ENCODE assay signal across 8 cellular contexts in the genomic region with DNA sequence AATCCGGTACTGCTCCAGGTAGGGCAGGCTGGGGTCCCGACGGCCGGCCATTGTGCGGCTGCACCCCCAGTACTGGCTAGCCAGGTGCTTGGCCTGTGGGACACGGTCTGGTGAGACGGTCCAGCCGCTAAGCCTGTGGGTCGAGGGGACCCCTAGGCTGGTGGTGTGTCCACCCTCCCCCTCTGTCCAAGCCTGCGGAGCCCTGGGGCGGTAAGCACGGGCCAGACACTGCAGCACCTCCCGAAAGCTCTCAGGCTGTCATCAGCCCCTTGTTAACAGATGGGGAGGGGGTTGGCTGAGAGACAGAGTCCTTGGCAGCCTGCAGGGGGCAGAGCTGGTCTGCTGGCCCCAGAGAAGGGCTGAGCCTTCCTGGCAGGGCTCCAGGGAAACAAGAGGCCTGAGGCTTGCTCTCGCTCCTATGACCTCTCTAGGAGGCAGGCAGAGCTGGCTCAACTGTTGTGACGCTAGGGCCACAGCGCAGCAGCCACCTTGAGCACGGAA. TPM values are rescaled to one million over a fixed set of nuclear protein-coding genes. Genes with fewer than 3 reads are reported as not detected.
DNase-seq lines count a peak whose midpoint lies in the region; ATAC-seq and TF ChIP-seq lines count a peak whose summit lies in the region.
"Had no signal": no experiment of that assay in that cellular context is flagged by ENCODE, and none has a peak within 500 bp of the region (broad histone marks: within the 10 kb centered on the region; RNA-seq: fewer than 3 reads in every experiment).

No MANE protein-coding gene starts in this region.

- H3K4me1 ChIP-seq in GM23338 (ENCODE audit: insufficient read depth) (no peaks in the 10 kb centered on the region), OCI-LY1 (ENCODE audit: insufficient read depth, low read length, severe bottlenecking) (peaks cover 9% of the 10 kb centered on the region)

- H3K27me3 ChIP-seq in GM23338 (ENCODE audit: insufficient read depth): no peaks in the 10 kb centered on the region
- no peaks in the 10 kb centered on the region for H3K27me3 ChIP-seq in OCI-LY1 (ENCODE audit: insufficient read depth, low read length)

- no peak overlapping the region for H3K4me3 ChIP-seq in GM23338
- H3K4me3 ChIP-seq in OCI-LY1 (ENCODE audit: low read depth, low read length, poor library complexity, severe bottlenecking): no peak overlapping the region

- no peaks in the 10 kb centered on the region for H3K9me3 Mint-ChIP-seq in GM23338
- H3K9me3 Mint-ChIP-seq: dendritic cell treated with granulocyte-macrophage colony-stimulating factor and Interleukin-4, amounts not matched to agents 40 ng/mL and 50 ng/mL, for 4 days had no signal

- H3K27me3 Mint-ChIP-seq in GM23338 (ENCODE audit: insufficient read depth, low read depth, poor library complexity): peaks cover 5% of the 10 kb centered on the region
- H3K27me3 Mint-ChIP-seq: dendritic cell treated with granulocyte-macrophage colony-stimulating factor and Interleukin-4, amounts not matched to agents 40 ng/mL and 50 ng/mL, for 4 days had no signal

- ATAC-seq in GM23338 (peak; percentile 85), sciatic nerve (peak; percentile 48), GM18502 (IDR thresholded peaks at IDR 0.05; ENCODE audit: poor library complexity, unreplicated experiment) (no peak)

- H3F3A ChIP-seq in GM23338 (replicated peaks; ENCODE audit: low read depth) (peaks cover 8% of the 10 kb centered on the region; the same call in 1 of the 2 replicates), OCI-LY1 (ENCODE audit: insufficient read depth, low read length) (no peaks in the 10 kb centered on the region; the same call in 1 of the 2 replicates)

- no peaks in the 10 kb centered on the region for H3K9me3 ChIP-seq in OCI-LY1 (ENCODE audit: low read length)

- peak; percentile 78 for DNase-seq in GM23338 (ENCODE audit: low spot score)
- DNase-seq in globus pallidus (ENCODE audit: low spot score): peak; percentile 37
- peak; percentile 81 for DNase-seq in sciatic nerve (ENCODE audit: low spot score)
- DNase-seq in AG08395 (ENCODE audit: low spot score): no peak
- DNase-seq in stimulated activated CD4-positive, alpha-beta T cell treated with anti-CD3 and anti-CD28 coated beads, Interleukin-1b, Interleukin-23, amount 100 ng/mL, for 48 hours: no peak

- H3K36me3 Mint-ChIP-seq in GM23338 (ENCODE audit: low read depth): peaks cover 22% of the 10 kb centered on the region

- peaks cover 10% of the 10 kb centered on the region for H3K4me1 Mint-ChIP-seq in GM23338

- H4K20me1 ChIP-seq in GM23338 (replicated peaks; ENCODE audit: insufficient read depth) (no peaks in the 10 kb centered on the region; the same call in 1 of the 2 replicates), OCI-LY1 (ENCODE audit: insufficient read depth, low read length) (no peaks in the 10 kb centered on the region)

- H3K27ac Mint-ChIP-seq in GM23338: no peak overlapping the region
- H3K27ac Mint-ChIP-seq: dendritic cell treated with granulocyte-macrophage colony-stimulating factor and Interleukin-4, amounts not matched to agents 40 ng/mL and 50 ng/mL, for 4 days had no signal

- H3K27ac ChIP-seq in GM23338 (ENCODE audit: low read depth): 0 out of 2 replicates have a peak overlapping the region, but pooled peaks have one; percentile 55
- no peak overlapping the region for H3K27ac ChIP-seq in OCI-LY1 (ENCODE audit: low read depth, low read length, poor library complexity, severe bottlenecking)

- H3K36me3 ChIP-seq in GM23338 (ENCODE audit: insufficient read depth) (no peaks in the 10 kb centered on the region), OCI-LY1 (ENCODE audit: insufficient read depth, low read length) (peaks cover 48% of the 10 kb centered on the region)

- no peak overlapping the region for H3K9ac ChIP-seq in OCI-LY1 (ENCODE audit: low read length)

- H3K9me2 ChIP-seq in GM23338 (ENCODE audit: insufficient read depth): no peaks in the 10 kb centered on the region
- no peaks in the 10 kb centered on the region for H3K9me2 ChIP-seq in OCI-LY1 (ENCODE audit: low read depth, low read length)

- no peak overlapping the region for H3K4me3 Mint-ChIP-seq in GM23338
- H3K4me3 Mint-ChIP-seq: dendritic cell treated with granulocyte-macrophage colony-stimulating factor and Interleukin-4, amounts not matched to agents 40 ng/mL and 50 ng/mL, for 4 days had no signal

- intact Hi-C loops in sciatic nerve (cut with DNase I): no loop called here

- TF ChIP-seq CTCF in GM23338 (conservative IDR thresholded peaks at IDR 0.05; ENCODE audit: low read depth in 2 of 2) (peak; percentile 55 to 76), OCI-LY1 (IDR thresholded peaks at IDR 0.05; ENCODE audit: low read length) (peak; percentile 46; the same call in 1 of the 2 replicates)

- no peak overlapping the region for H3K4me2 ChIP-seq in GM23338
- H3K4me2 ChIP-seq in OCI-LY1 (ENCODE audit: low read length): no peak overlapping the region

- H3K79me2 ChIP-seq in GM23338 (replicated peaks; ENCODE audit: insufficient read depth): no peaks in the 10 kb centered on the region
- H3K79me2 ChIP-seq in OCI-LY1 (ENCODE audit: insufficient read depth, low read length): no peaks in the 10 kb centered on the region

- no peak overlapping the region for H2AFZ ChIP-seq in GM23338
- H2AFZ ChIP-seq in OCI-LY1 (ENCODE audit: low read length): no peak overlapping the region

TF ChIP-seq in GM23338, 12 proteins besides CTCF, POLR2A, EP300 and RAD21 (continues in another document):
- TF ChIP-seq CREB1 (CRISPR knock-in tag; IDR thresholded peaks at IDR 0.05; ENCODE audit: low read depth) (no peak), JUNB (IDR thresholded peaks at IDR 0.05; ENCODE audit: unreplicated experiment) (no peak), STAT1 (IDR thresholded peaks at IDR 0.05; ENCODE audit: unreplicated experiment) (no peak), ZNF331 (CRISPR knock-in tag; IDR thresholded peaks at IDR 0.05; ENCODE audit: low read depth) (no peak)
- TF ChIP-seq, protein P1, sequence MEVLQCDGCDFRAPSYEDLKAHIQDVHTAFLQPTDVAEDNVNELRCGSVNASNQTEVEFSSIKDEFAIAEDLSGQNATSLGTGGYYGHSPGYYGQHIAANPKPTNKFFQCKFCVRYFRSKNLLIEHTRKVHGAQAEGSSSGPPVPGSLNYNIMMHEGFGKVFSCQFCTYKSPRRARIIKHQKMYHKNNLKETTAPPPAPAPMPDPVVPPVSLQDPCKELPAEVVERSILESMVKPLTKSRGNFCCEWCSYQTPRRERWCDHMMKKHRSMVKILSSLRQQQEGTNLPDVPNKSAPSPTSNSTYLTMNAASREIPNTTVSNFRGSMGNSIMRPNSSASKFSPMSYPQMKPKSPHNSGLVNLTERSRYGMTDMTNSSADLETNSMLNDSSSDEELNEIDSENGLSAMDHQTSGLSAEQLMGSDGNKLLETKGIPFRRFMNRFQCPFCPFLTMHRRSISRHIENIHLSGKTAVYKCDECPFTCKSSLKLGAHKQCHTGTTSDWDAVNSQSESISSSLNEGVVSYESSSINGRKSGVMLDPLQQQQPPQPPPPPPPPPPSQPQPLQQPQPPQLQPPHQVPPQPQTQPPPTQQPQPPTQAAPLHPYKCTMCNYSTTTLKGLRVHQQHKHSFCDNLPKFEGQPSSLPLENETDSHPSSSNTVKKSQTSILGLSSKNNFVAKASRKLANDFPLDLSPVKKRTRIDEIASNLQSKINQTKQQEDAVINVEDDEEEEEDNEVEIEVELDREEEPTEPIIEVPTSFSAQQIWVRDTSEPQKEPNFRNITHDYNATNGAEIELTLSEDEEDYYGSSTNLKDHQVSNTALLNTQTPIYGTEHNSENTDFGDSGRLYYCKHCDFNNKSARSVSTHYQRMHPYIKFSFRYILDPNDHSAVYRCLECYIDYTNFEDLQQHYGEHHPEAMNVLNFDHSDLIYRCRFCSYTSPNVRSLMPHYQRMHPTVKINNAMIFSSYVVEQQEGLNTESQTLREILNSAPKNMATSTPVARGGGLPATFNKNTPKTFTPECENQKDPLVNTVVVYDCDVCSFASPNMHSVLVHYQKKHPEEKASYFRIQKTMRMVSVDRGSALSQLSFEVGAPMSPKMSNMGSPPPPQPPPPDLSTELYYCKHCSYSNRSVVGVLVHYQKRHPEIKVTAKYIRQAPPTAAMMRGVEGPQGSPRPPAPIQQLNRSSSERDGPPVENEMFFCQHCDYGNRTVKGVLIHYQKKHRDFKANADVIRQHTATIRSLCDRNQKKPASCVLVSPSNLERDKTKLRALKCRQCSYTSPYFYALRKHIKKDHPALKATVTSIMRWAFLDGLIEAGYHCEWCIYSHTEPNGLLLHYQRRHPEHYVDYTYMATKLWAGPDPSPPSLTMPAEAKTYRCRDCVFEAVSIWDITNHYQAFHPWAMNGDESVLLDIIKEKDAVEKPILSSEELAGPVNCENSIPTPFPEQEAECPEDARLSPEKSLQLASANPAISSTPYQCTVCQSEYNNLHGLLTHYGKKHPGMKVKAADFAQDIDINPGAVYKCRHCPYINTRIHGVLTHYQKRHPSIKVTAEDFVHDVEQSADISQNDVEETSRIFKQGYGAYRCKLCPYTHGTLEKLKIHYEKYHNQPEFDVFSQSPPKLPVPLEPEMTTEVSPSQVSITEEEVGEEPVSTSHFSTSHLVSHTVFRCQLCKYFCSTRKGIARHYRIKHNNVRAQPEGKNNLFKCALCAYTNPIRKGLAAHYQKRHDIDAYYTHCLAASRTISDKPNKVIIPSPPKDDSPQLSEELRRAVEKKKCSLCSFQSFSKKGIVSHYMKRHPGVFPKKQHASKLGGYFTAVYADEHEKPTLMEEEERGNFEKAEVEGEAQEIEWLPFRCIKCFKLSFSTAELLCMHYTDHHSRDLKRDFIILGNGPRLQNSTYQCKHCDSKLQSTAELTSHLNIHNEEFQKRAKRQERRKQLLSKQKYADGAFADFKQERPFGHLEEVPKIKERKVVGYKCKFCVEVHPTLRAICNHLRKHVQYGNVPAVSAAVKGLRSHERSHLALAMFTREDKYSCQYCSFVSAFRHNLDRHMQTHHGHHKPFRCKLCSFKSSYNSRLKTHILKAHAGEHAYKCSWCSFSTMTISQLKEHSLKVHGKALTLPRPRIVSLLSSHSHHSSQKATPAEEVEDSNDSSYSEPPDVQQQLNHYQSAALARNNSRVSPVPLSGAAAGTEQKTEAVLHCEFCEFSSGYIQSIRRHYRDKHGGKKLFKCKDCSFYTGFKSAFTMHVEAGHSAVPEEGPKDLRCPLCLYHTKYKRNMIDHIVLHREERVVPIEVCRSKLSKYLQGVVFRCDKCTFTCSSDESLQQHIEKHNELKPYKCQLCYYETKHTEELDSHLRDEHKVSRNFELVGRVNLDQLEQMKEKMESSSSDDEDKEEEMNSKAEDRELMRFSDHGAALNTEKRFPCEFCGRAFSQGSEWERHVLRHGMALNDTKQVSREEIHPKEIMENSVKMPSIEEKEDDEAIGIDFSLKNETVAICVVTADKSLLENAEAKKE (CRISPR knock-in tag; IDR thresholded peaks at IDR 0.05): no peak

RNA-seq across cellular contexts. Expression of a gene that starts 11.8 kb away (rescaled TPM):
- 29.4 and 34.4 TPM in 2 replicates for total RNA-seq in GM23338 (2014; rRNA removed; shearing (Covaris generic))
- 18.0 and 18.2 TPM in 2 replicates for polyA plus RNA-seq in GM23338 (2016; fragmentation: Nextera tagmentation; extraction: Ambion mirVana)
- total RNA-seq in sciatic nerve: 54.4 TPM

RNA-seq across cellular contexts. Expression of a gene that starts 37.2 kb away (rescaled TPM):
- 34.5 and 38.0 TPM in 2 replicates for total RNA-seq in GM23338 (2014; rRNA removed; shearing (Covaris generic))
- 17.1 and 19.0 TPM in 2 replicates for polyA plus RNA-seq in GM23338 (2016; fragmentation: Nextera tagmentation; extraction: Ambion mirVana)
- 132 TPM for total RNA-seq in sciatic nerve

RNA-seq across cellular contexts. Expression of a gene that starts 49.7 kb away (rescaled TPM):
- total RNA-seq in GM23338 (2014; rRNA removed; shearing (Covaris generic)): 83.6 and 92.6 TPM in 2 replicates
- 52.5 and 58.0 TPM in 2 replicates for polyA plus RNA-seq in GM23338 (2016; fragmentation: Nextera tagmentation; extraction: Ambion mirVana)
- 365 TPM for total RNA-seq in sciatic nerve

Comparison
In these comparisons a context has a peak if more than half of its experiments do, and no peak if none do; other contexts are left out.
1. DNase-seq: peak in GM23338 (single experiment), globus pallidus (single experiment) and sciatic nerve (single experiment); none in AG08395 (single experiment) and stimulated activated CD4-positive, alpha-beta T cell treated with anti-CD3 and anti-CD28 coated beads, Interleukin-1b, Interleukin-23, amount 100 ng/mL, for 48 hours (single experiment).